In genomic region chr6:145904878-145905277, GRCh38 we compare ENCODE assay signal across 9 cellular contexts. TPM values are rescaled to one million over a fixed set of nuclear protein-coding genes. Genes with fewer than 3 reads are reported as not detected.
DNase-seq lines count a peak whose midpoint lies in the region; ATAC-seq and TF ChIP-seq lines count a peak whose summit lies in the region.
"Had no signal": no experiment of that assay in that cellular context is flagged by ENCODE, and none has a peak within 500 bp of the region (broad histone marks: within the 10 kb centered on the region; RNA-seq: fewer than 3 reads in every experiment).

No MANE protein-coding gene starts in this region.

- H3K4me3 ChIP-seq in endocrine pancreas (ENCODE audit: control insufficient read depth, insufficient read depth, low read length) (peak overlapping the region; percentile 25), ascending aorta (no peak overlapping the region)

- ATAC-seq in GM21423 (IDR thresholded peaks at IDR 0.05; ENCODE audit: unreplicated experiment) = peak; percentile 54
- ATAC-seq in effector memory CD8-positive, alpha-beta T cell (replicated peaks) = no peak
- ATAC-seq: activated naive CD8-positive, alpha-beta T cell treated with anti-CD3 and anti-CD28 coated beads, Interleukin-2, amount 50 U/mL, for 24 hours had no signal

- H3K9me3 ChIP-seq in endocrine pancreas (ENCODE audit: control insufficient read depth, low read length) = no peaks in the 10 kb centered on the region
- no peaks in the 10 kb centered on the region for H3K9me3 ChIP-seq in ascending aorta

- peak overlapping the region in 1 of 2 donors; percentile 19 for H3K27ac Mint-ChIP-seq in effector memory CD8-positive, alpha-beta T cell
- no peak overlapping the region for H3K27ac Mint-ChIP-seq in endothelial cell (ENCODE audit: unreplicated experiment)
- H3K27ac Mint-ChIP-seq: activated naive CD8-positive, alpha-beta T cell treated with anti-CD3 and anti-CD28 coated beads, Interleukin-2, amount 50 U/mL, for 24 hours had no signal

- intact Hi-C loops in ascending aorta (cut with DNase I) = no loop called here

- no peak for TF ChIP-seq CTCF in endothelial cell (IDR thresholded peaks at IDR 0.05; ENCODE audit: unreplicated experiment)
- TF ChIP-seq CTCF in ascending aorta (IDR thresholded peaks at IDR 0.05) = no peak

- no peaks in the 10 kb centered on the region for H3K9me3 Mint-ChIP-seq in effector memory CD8-positive, alpha-beta T cell
- H3K9me3 Mint-ChIP-seq in endothelial cell (ENCODE audit: unreplicated experiment) = no peaks in the 10 kb centered on the region
- H3K9me3 Mint-ChIP-seq: activated naive CD8-positive, alpha-beta T cell treated with anti-CD3 and anti-CD28 coated beads, Interleukin-2, amount 50 U/mL, for 24 hours had no signal

- no peak overlapping the region for H3K9ac ChIP-seq in endocrine pancreas (ENCODE audit: control insufficient read depth, insufficient read depth, low read length)

- no peaks in the 10 kb centered on the region for H3K27me3 Mint-ChIP-seq in effector memory CD8-positive, alpha-beta T cell
- peaks cover 6% of the 10 kb centered on the region for H3K27me3 Mint-ChIP-seq in endothelial cell (ENCODE audit: unreplicated experiment)
- H3K27me3 Mint-ChIP-seq: activated naive CD8-positive, alpha-beta T cell treated with anti-CD3 and anti-CD28 coated beads, Interleukin-2, amount 50 U/mL, for 24 hours had no signal

- H3K36me3 ChIP-seq in endocrine pancreas (ENCODE audit: control insufficient read depth, insufficient read depth, low read length) = no peaks in the 10 kb centered on the region
- peaks cover 14 to 26% of the 10 kb centered on the region in 2 donors for H3K36me3 ChIP-seq in ascending aorta

- H3K27ac ChIP-seq in ascending aorta = no peak overlapping the region

- peaks cover 5 to 8% of the 10 kb centered on the region in 2 donors for H3K4me1 Mint-ChIP-seq in effector memory CD8-positive, alpha-beta T cell (ENCODE audit: low read depth in 2 of 2)
- H3K4me1 Mint-ChIP-seq in endothelial cell (ENCODE audit: unreplicated experiment) = peaks cover 9% of the 10 kb centered on the region

- H3K4me3 Mint-ChIP-seq in effector memory CD8-positive, alpha-beta T cell = no peak overlapping the region
- no peak overlapping the region for H3K4me3 Mint-ChIP-seq in endothelial cell (ENCODE audit: unreplicated experiment)
- H3K4me3 Mint-ChIP-seq: activated naive CD8-positive, alpha-beta T cell treated with anti-CD3 and anti-CD28 coated beads, Interleukin-2, amount 50 U/mL, for 24 hours had no signal

- peak; percentile 89 for DNase-seq in DMS53 (lab: John Stamatoyannopoulos, UW)
- DNase-seq in Kasumi-1 (lab: John Stamatoyannopoulos, UW) = peak; percentile 25 to 28
- no peak for DNase-seq in NCI-H187 treated with DMSO at 0.1 percent for 48 hours (lab: John Stamatoyannopoulos, UW)
- no peak for DNase-seq in effector memory CD8-positive, alpha-beta T cell
- DNase-seq in endothelial cell (ENCODE audit: low spot score) = no peak
- DNase-seq in ascending aorta (ENCODE audit: low spot score in 2 of 2) = no peak
- DNase-seq: activated naive CD8-positive, alpha-beta T cell treated with anti-CD3 and anti-CD28 coated beads, Interleukin-2, amount 50 U/mL, for 24 hours had no signal

- peaks cover 16% of the 10 kb centered on the region for H3K36me3 Mint-ChIP-seq in effector memory CD8-positive, alpha-beta T cell (ENCODE audit: insufficient read depth)
- peaks cover 26% of the 10 kb centered on the region for H3K36me3 Mint-ChIP-seq in endothelial cell (ENCODE audit: low read depth, unreplicated experiment)

- H3K27me3 ChIP-seq in endocrine pancreas (ENCODE audit: control insufficient read depth, insufficient read depth, low read length) = no peaks in the 10 kb centered on the region
- H3K27me3 ChIP-seq in ascending aorta = no peaks in the 10 kb centered on the region

- H3K4me1 ChIP-seq in endocrine pancreas (ENCODE audit: control insufficient read depth, insufficient read depth, low read length) = peaks cover 4% of the 10 kb centered on the region
- H3K4me1 ChIP-seq in ascending aorta = peaks cover 0 to 4% of the 10 kb centered on the region in 2 donors

RNA-seq across cellular contexts. Expression of gene SHPRH, which starts 59.3 kb away (rescaled TPM):
- total RNA-seq in endothelial cell (ENCODE audit: unreplicated experiment) (20.7 TPM), ascending aorta (58.1 TPM)

Comparison
In these comparisons a context has a peak if more than half of its experiments do, and no peak if none do; other contexts are left out.
1. DNase-seq: peak in DMS53 (single experiment) and Kasumi-1 (2 of 2); none in NCI-H187 treated with DMSO at 0.1 percent for 48 hours (single experiment), effector memory CD8-positive, alpha-beta T cell (0 of 3), endothelial cell (single experiment) and ascending aorta (0 of 2).